ENCODE assay signal across 12 cellular contexts in genomic region chr3:14602804-14603644, GRCh38. TPM values are rescaled to one million over a fixed set of nuclear protein-coding genes. Genes with fewer than 3 reads are reported as not detected.
DNase-seq lines count a peak whose midpoint lies in the region; ATAC-seq, FAIRE-seq and TF ChIP-seq lines count a peak whose summit lies in the region.
"Had no signal": no experiment of that assay in that cellular context is flagged by ENCODE, and none has a peak within 500 bp of the region (broad histone marks: within the 10 kb centered on the region; RNA-seq: fewer than 3 reads in every experiment).

No MANE protein-coding gene starts in this region.

- WGBS in ectodermal cell, 2 experiments, result 4 to 5% methylated on average over 84 to 85 of the region's 85 CpGs

- peaks cover 74% of the 10 kb centered on the region for H3K27me3 Mint-ChIP-seq in MCF 10A (ENCODE audit: insufficient read depth, unreplicated experiment)

- H3K4me3 ChIP-seq in breast epithelium (peak overlapping the region in 2 of 3 donors; percentile 38 to 60), ectodermal cell (ENCODE audit: insufficient read depth, low read depth, low read length) (peak overlapping the region; percentile 42), lower lobe of right lung (peak overlapping the region; percentile 36)

- no peak overlapping the region for H3K4me3 Mint-ChIP-seq in MCF 10A (ENCODE audit: unreplicated experiment)
- H3K4me3 Mint-ChIP-seq: CD8-positive, alpha-beta memory T cell; natural killer cell; T-helper 1 cell treated with Interleukin-12 subunit alpha and Interleukin-12 subunit beta and Interleukin-4 antibody, amounts not matched to agents 30 μg/mL and 1 μg/mL, for 36 hours had no signal

- no peaks in the 10 kb centered on the region for H3K36me3 Mint-ChIP-seq in MCF 10A (ENCODE audit: insufficient read depth, unreplicated experiment)
- H3K36me3 Mint-ChIP-seq: natural killer cell had no signal

- no peak for FAIRE-seq in urothelium cell line (lab: Jason Lieb, UNC)

- DNase-seq in breast epithelium (ENCODE audit: low spot score in 2 of 2) (no peak), MCF 10A (ENCODE audit: unreplicated experiment) (no peak), lower lobe of right lung (no peak), urothelium cell line (ENCODE audit: low spot score) (peak; percentile 71), dermis blood vessel endothelial cell (no peak), hippocampal formation (lab: John Stamatoyannopoulos, UW) (no peak)
- DNase-seq: CD8-positive, alpha-beta memory T cell; MV-4-11; natural killer cell had no signal

- no peak overlapping the region for H3K27ac ChIP-seq in breast epithelium
- no peak overlapping the region for H3K27ac ChIP-seq in ectodermal cell (ENCODE audit: insufficient read depth, low read depth, low read length, poor library complexity, severe bottlenecking)
- no peak overlapping the region for H3K27ac ChIP-seq in lower lobe of right lung

- CTCF ChIA-PET in MCF 10A (lab: Yijun Ruan, JAX), result interaction anchor here (0.6 kb wide), 1 partner anchor 587 kb away, joined by 4 read pairs; no protein-coding TSS in a partner anchor

- POLR2A ChIA-PET in MCF 10A (lab: Yijun Ruan, JAX), result no interaction called here

- intact Hi-C loops in breast epithelium (cut with DNase I; ENCODE audit: low total_unique reads), result no loop called here
- intact Hi-C loops in MCF 10A (cut with micrococcal nuclease), result no loop called here
- intact Hi-C loops in lower lobe of right lung (cut with DNase I), result no loop called here

- H3K27me3 ChIP-seq in breast epithelium (peaks cover 4 to 43% of the 10 kb centered on the region in 2 donors), ectodermal cell (ENCODE audit: control insufficient read depth, insufficient read depth, low read length, poor library complexity, severe bottlenecking) (peaks cover 54% of the 10 kb centered on the region), lower lobe of right lung (ENCODE audit: low read depth) (peaks cover 42% of the 10 kb centered on the region)

- BruUV-seq in MCF 10A (replicated peaks; lab: Mats Ljungman, UMichigan), result no TSS peak

- ATAC-seq in lower lobe of right lung, result peak; percentile 39 to 48
- ATAC-seq in GM18873 (IDR thresholded peaks at IDR 0.05; ENCODE audit: low FRiP score, unreplicated experiment), result no peak
- ATAC-seq: natural killer cell had no signal

- H3K4me1 Mint-ChIP-seq in MCF 10A (ENCODE audit: insufficient read depth, unreplicated experiment), result no peaks in the 10 kb centered on the region

- H3K36me3 ChIP-seq in breast epithelium, result no peaks in the 10 kb centered on the region
- no peaks in the 10 kb centered on the region for H3K36me3 ChIP-seq in ectodermal cell (ENCODE audit: control insufficient read depth, insufficient read depth, low read length)
- no peaks in the 10 kb centered on the region for H3K36me3 ChIP-seq in lower lobe of right lung

- H3K9me3 ChIP-seq in breast epithelium (no peaks in the 10 kb centered on the region), ectodermal cell (ENCODE audit: control insufficient read depth, low read length) (no peaks in the 10 kb centered on the region), lower lobe of right lung (no peaks in the 10 kb centered on the region)

- H3K9me3 Mint-ChIP-seq in MCF 10A (ENCODE audit: unreplicated experiment), result no peaks in the 10 kb centered on the region

- no peak for TF ChIP-seq POLR2A in breast epithelium (IDR thresholded peaks at IDR 0.05)

- H3K4me1 ChIP-seq in breast epithelium (no peaks in the 10 kb centered on the region), ectodermal cell (ENCODE audit: control insufficient read depth, insufficient read depth, low read length) (peaks cover 6% of the 10 kb centered on the region), lower lobe of right lung (peaks cover 8% of the 10 kb centered on the region)

- H3K27ac Mint-ChIP-seq in MCF 10A (ENCODE audit: low read depth, unreplicated experiment), result no peak overlapping the region
- H3K27ac Mint-ChIP-seq: natural killer cell; T-helper 1 cell treated with Interleukin-12 subunit alpha and Interleukin-12 subunit beta and Interleukin-4 antibody, amounts not matched to agents 30 μg/mL and 1 μg/mL, for 36 hours had no signal

- TF ChIP-seq CTCF in breast epithelium (IDR thresholded peaks at IDR 0.05), result no peak
- TF ChIP-seq CTCF in MCF 10A (IDR thresholded peaks at IDR 0.05; ENCODE audit: unreplicated experiment), result no peak
- no peak for TF ChIP-seq CTCF in lower lobe of right lung (IDR thresholded peaks at IDR 0.05)

RNA-seq across cellular contexts. Expression of gene CCDC174, which starts 48.5 kb away (rescaled TPM):
- 10 to 100 TPM; 18.4 to 34.8 (median 30.8) TPM for total RNA-seq in breast epithelium
- total RNA-seq in MCF 10A (2022), result 25.4 and 28.7 TPM in 2 replicates
- 23.1 TPM for polyA plus RNA-seq in ectodermal cell (2013, experiment 1 of 4)
- 21.4 TPM for polyA plus RNA-seq in ectodermal cell (2013, experiment 2 of 4)
- polyA plus RNA-seq in ectodermal cell (2013, experiment 3 of 4), result 13.7 TPM
- 16.1 TPM for polyA plus RNA-seq in ectodermal cell (2013, experiment 4 of 4)
- total RNA-seq in lower lobe of right lung, result 18.2 TPM
- total RNA-seq in dermis blood vessel endothelial cell, result 8.3 and 9.2 TPM in 2 replicates
